Comparison of ENCODE assay signal across 8 cellular contexts in the genomic region with DNA sequence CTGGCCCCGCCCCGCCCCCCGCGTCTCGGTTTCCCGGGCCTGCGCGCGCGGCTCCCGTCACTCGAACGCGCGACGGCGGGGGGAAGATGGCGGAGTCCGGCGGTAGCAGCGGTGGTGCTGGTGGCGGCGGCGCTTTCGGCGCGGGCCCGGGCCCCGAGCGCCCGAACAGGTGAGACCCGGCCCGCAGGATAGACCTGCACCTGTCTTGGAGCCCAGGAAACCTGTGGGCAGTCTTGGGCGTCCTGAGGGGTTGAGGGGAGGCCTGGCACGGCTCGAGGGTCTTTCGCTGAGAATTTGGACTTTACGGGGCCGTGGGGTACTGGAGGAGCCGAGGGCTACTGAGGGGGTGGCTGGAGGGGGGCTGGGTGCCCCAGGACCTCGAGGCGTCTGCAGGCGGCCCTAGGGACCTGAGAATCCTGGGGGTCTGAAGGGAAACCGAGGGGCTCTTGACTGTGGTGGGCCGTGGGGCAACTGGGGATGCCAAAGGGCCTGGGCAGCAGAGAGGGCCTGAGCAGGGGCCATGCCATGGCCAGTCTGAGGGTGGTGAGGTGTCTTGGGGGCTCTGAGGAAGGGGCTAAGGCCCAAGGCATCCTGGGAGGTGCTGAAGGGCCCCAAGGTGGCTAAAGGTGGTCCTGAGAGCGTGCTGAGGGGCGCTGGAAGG. TPM values are rescaled to one million over a fixed set of nuclear protein-coding genes. Genes with fewer than 3 reads are reported as not detected.
DNase-seq lines count a peak whose midpoint lies in the region; ATAC-seq and TF ChIP-seq lines count a peak whose summit lies in the region.

Gene KLHL26, plus strand, starts transcription at position 60 of the 661 bp plus-strand sequence. Its CDS starts 27 bp downstream, at position 87.

- H3K27ac ChIP-seq in angular gyrus (ENCODE audit: low read depth, low read length) (peak within 1 kb of the TSS; percentile 84), lower lobe of right lung (peak within 1 kb of the TSS; percentile 87)

- peak within 1 kb of the TSS; percentile 78 for H3K4me3 ChIP-seq in lower lobe of right lung

- ATAC-seq in lower lobe of right lung = no peak
- ATAC-seq in HG02588 (IDR thresholded peaks at IDR 0.05; ENCODE audit: unreplicated experiment) = no peak

- H3K4me1 ChIP-seq in lower lobe of right lung = peaks cover 20% of the 10 kb centered on the region

- H3K27me3 ChIP-seq in lower lobe of right lung (ENCODE audit: low read depth) = no peaks in the 10 kb centered on the region

- H3K27ac Mint-ChIP-seq in activated naive CD4-positive, alpha-beta T cell treated with anti-CD3 and anti-CD28 coated beads, Interleukin-2, amount 10 ng/mL, durations not matched to agents 7 days and 5 days = peak within 1 kb of the TSS; percentile 88
- peak within 1 kb of the TSS; percentile 89 for H3K27ac Mint-ChIP-seq in type B pancreatic cell

- H3K9me3 Mint-ChIP-seq in activated naive CD4-positive, alpha-beta T cell treated with anti-CD3 and anti-CD28 coated beads, Interleukin-2, amount 10 ng/mL, durations not matched to agents 7 days and 5 days = no peaks in the 10 kb centered on the region
- no peaks in the 10 kb centered on the region for H3K9me3 Mint-ChIP-seq in type B pancreatic cell

- CTCF ChIA-PET in activated naive CD4-positive, alpha-beta T cell treated with anti-CD3 and anti-CD28 coated beads, Interleukin-2, amount 10 ng/mL, durations not matched to agents 7 days and 5 days (lab: Charles Lee) = no interaction called here

- peaks cover 26% of the 10 kb centered on the region for H3K27me3 Mint-ChIP-seq in activated naive CD4-positive, alpha-beta T cell treated with anti-CD3 and anti-CD28 coated beads, Interleukin-2, amount 10 ng/mL, durations not matched to agents 7 days and 5 days
- H3K27me3 Mint-ChIP-seq in type B pancreatic cell = no peaks in the 10 kb centered on the region

- TF ChIP-seq CTCF in lower lobe of right lung (IDR thresholded peaks at IDR 0.05) = no peak
- no peak for TF ChIP-seq CTCF in type B pancreatic cell (conservative IDR thresholded peaks at IDR 0.05)

- peaks cover 4% of the 10 kb centered on the region for H3K36me3 ChIP-seq in lower lobe of right lung

- no peaks in the 10 kb centered on the region for H3K9me3 ChIP-seq in lower lobe of right lung

- no peak for DNase-seq in activated naive CD4-positive, alpha-beta T cell treated with anti-CD3 and anti-CD28 coated beads, Interleukin-2, amount 10 ng/mL, durations not matched to agents 7 days and 5 days
- DNase-seq in activated naive CD4-positive, alpha-beta T cell treated with Interleukin-2 at 50 U/mL for 16 hours = no peak
- DNase-seq in lower lobe of right lung = no peak
- no peak for DNase-seq in type B pancreatic cell (ENCODE audit: extremely low spot score, unreplicated experiment)
- DNase-seq in medulla oblongata (ENCODE audit: extremely low spot score) = no peak
- DNase-seq in stimulated activated CD4-positive, alpha-beta T cell treated with anti-CD3 and anti-CD28 coated beads, Interleukin-4, amount 100 ng/mL, for 24 hours = no peak

- intact Hi-C loops in lower lobe of right lung (cut with DNase I) = no loop called here

- H3K4me1 Mint-ChIP-seq in activated naive CD4-positive, alpha-beta T cell treated with anti-CD3 and anti-CD28 coated beads, Interleukin-2, amount 10 ng/mL, durations not matched to agents 7 days and 5 days = peaks cover 27% of the 10 kb centered on the region
- peaks cover 22% of the 10 kb centered on the region for H3K4me1 Mint-ChIP-seq in type B pancreatic cell (ENCODE audit: unreplicated experiment)

- H3K36me3 Mint-ChIP-seq in activated naive CD4-positive, alpha-beta T cell treated with anti-CD3 and anti-CD28 coated beads, Interleukin-2, amount 10 ng/mL, durations not matched to agents 7 days and 5 days = no peaks in the 10 kb centered on the region
- H3K36me3 Mint-ChIP-seq in type B pancreatic cell = peaks cover 4% of the 10 kb centered on the region

- H3K4me3 Mint-ChIP-seq in activated naive CD4-positive, alpha-beta T cell treated with anti-CD3 and anti-CD28 coated beads, Interleukin-2, amount 10 ng/mL, durations not matched to agents 7 days and 5 days = peak within 1 kb of the TSS; percentile 71
- H3K4me3 Mint-ChIP-seq in type B pancreatic cell = peak within 1 kb of the TSS; percentile 89

RNA-seq across cellular contexts. Expression of gene KLHL26, which starts in this region (rescaled TPM):
- total RNA-seq in lower lobe of right lung (14.5 TPM), type B pancreatic cell (ENCODE audit: low replicate concordance) (11.0 and 11.1 TPM in 2 replicates)
